In the genomic region with DNA sequence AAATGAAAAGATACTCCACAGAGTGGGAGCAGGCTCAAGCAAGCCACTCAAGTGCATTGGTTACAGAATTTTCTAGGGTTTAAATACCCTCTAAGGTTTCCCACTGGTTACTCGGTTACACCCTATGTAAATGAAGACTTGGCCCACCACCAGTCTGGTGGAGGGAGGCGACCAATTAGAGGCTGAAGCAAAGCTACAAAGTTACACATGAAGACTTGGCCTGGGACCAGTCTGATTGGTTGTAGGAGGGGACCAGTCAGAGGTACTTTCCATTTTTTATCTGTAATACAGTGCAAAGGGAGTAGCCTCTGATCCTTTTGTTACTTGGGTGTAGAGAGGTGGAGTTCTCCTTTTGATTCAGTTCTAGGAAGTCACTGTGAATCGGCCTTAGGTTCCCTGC, we compare ENCODE assay signal across 24 cellular contexts. TPM values are rescaled to one million over a fixed set of nuclear protein-coding genes. Genes with fewer than 3 reads are reported as not detected.
"Had no signal": no experiment of that assay in that cellular context is flagged by ENCODE, and none has a peak within 500 bp of the region (broad histone marks: within the 10 kb centered on the region; RNA-seq: fewer than 3 reads in every experiment).

No MANE protein-coding gene starts in this region.

- H3K27me3 ChIP-seq: esophagus muscularis mucosa, neutrophil, spleen, transverse colon had no signal

- H3K36me3 ChIP-seq: esophagus muscularis mucosa, left ventricle myocardium inferior, lower lobe of right lung, neutrophil, spleen, thoracic aorta, transverse colon had no signal

- H3K4me1 Mint-ChIP-seq: immature natural killer cell; naive B cell; nephron progenitor cell; stimulated activated memory B cell treated with anti-CD40 and anti-IgM and Interleukin-4, amounts not matched to agents 10 μg/mL and 1 μg/mL and 100 μg/mL, for 72 hours; stimulated activated naive CD8-positive, alpha-beta T cell treated with anti-CD3 and anti-CD28 coated beads, Interleukin-15, amount 100 ng/mL, for 72 hours had no signal

- H3K4me3 ChIP-seq: esophagus muscularis mucosa, left ventricle myocardium inferior, lower lobe of right lung, psoas muscle, spleen, thoracic aorta, transverse colon had no signal

- H3K4me3 Mint-ChIP-seq: dendritic cell treated with granulocyte-macrophage colony-stimulating factor and Interleukin-4, amounts not matched to agents 40 ng/mL and 50 ng/mL, for 4 days; effector memory CD8-positive, alpha-beta T cell; immature natural killer cell; naive B cell; nephron progenitor cell; stimulated activated memory B cell treated with anti-CD40 and anti-IgM and Interleukin-4, amounts not matched to agents 10 μg/mL and 1 μg/mL and 100 μg/mL, for 72 hours; stimulated activated naive CD8-positive, alpha-beta T cell treated with anti-CD3 and anti-CD28 coated beads, Interleukin-15, amount 100 ng/mL, for 72 hours had no signal

- H3K27ac ChIP-seq: epithelial cell of prostate, esophagus muscularis mucosa, left ventricle myocardium inferior, lower lobe of right lung, neutrophil, psoas muscle, spleen, thoracic aorta, transverse colon had no signal

- ATAC-seq: effector memory CD8-positive, alpha-beta T cell; lower lobe of right lung; psoas muscle; sciatic nerve; stimulated activated memory B cell treated with anti-CD40 and anti-IgM and Interleukin-4, amounts not matched to agents 10 μg/mL and 1 μg/mL and 100 μg/mL, for 72 hours; stimulated activated naive CD8-positive, alpha-beta T cell treated with anti-CD3 and anti-CD28 coated beads, Interleukin-15, amount 100 ng/mL, for 72 hours had no signal

- FAIRE-seq: colon, keratinocyte had no signal

- H3K36me3 Mint-ChIP-seq: naive B cell; stimulated activated memory B cell treated with anti-CD40 and anti-IgM and Interleukin-4, amounts not matched to agents 10 μg/mL and 1 μg/mL and 100 μg/mL, for 72 hours had no signal

- H3K9me3 Mint-ChIP-seq: dendritic cell treated with granulocyte-macrophage colony-stimulating factor and Interleukin-4, amounts not matched to agents 40 ng/mL and 50 ng/mL, for 4 days; effector memory CD8-positive, alpha-beta T cell; immature natural killer cell; naive B cell; nephron progenitor cell; stimulated activated memory B cell treated with anti-CD40 and anti-IgM and Interleukin-4, amounts not matched to agents 10 μg/mL and 1 μg/mL and 100 μg/mL, for 72 hours; stimulated activated naive CD8-positive, alpha-beta T cell treated with anti-CD3 and anti-CD28 coated beads, Interleukin-15, amount 100 ng/mL, for 72 hours had no signal

- H3K27ac Mint-ChIP-seq: dendritic cell treated with granulocyte-macrophage colony-stimulating factor and Interleukin-4, amounts not matched to agents 40 ng/mL and 50 ng/mL, for 4 days; effector memory CD8-positive, alpha-beta T cell; immature natural killer cell; naive B cell; nephron progenitor cell; stimulated activated memory B cell treated with anti-CD40 and anti-IgM and Interleukin-4, amounts not matched to agents 10 μg/mL and 1 μg/mL and 100 μg/mL, for 72 hours; stimulated activated naive CD8-positive, alpha-beta T cell treated with anti-CD3 and anti-CD28 coated beads, Interleukin-15, amount 100 ng/mL, for 72 hours had no signal

- DNase-seq: effector memory CD8-positive, alpha-beta T cell; immature natural killer cell; left ventricle myocardium inferior; lower lobe of right lung; mesendoderm; naive B cell; nephron progenitor cell; psoas muscle; retina; spleen; stimulated activated CD4-positive, alpha-beta T cell treated with anti-CD3 and anti-CD28 coated beads, Interleukin-15, amount 100 ng/mL, for 24 hours; stimulated activated CD4-positive, alpha-beta T cell treated with anti-CD3 and anti-CD28 coated beads, Interleukin-1b, Interleukin-23, amount 100 ng/mL, for 48 hours; stimulated activated CD4-positive, alpha-beta T cell treated with anti-CD3 and anti-CD28 coated beads, Interleukin-4, amount 100 ng/mL, for 24 hours; stimulated activated naive CD8-positive, alpha-beta T cell treated with anti-CD3 and anti-CD28 coated beads, Interleukin-15, amount 100 ng/mL, for 72 hours; transverse colon had no signal

- H3K27me3 Mint-ChIP-seq: dendritic cell treated with granulocyte-macrophage colony-stimulating factor and Interleukin-4, amounts not matched to agents 40 ng/mL and 50 ng/mL, for 4 days; effector memory CD8-positive, alpha-beta T cell; naive B cell; stimulated activated memory B cell treated with anti-CD40 and anti-IgM and Interleukin-4, amounts not matched to agents 10 μg/mL and 1 μg/mL and 100 μg/mL, for 72 hours; stimulated activated naive CD8-positive, alpha-beta T cell treated with anti-CD3 and anti-CD28 coated beads, Interleukin-15, amount 100 ng/mL, for 72 hours had no signal

- H3K4me1 ChIP-seq: esophagus muscularis mucosa, left ventricle myocardium inferior, lower lobe of right lung, psoas muscle, spleen, transverse colon had no signal

- H3K9me3 ChIP-seq: esophagus muscularis mucosa, left ventricle myocardium inferior, lower lobe of right lung, neutrophil, psoas muscle, spleen, thoracic aorta, transverse colon had no signal

RNA-seq across cellular contexts. Expression of gene SRSF12, which starts 7.6 kb away (rescaled TPM):
- total RNA-seq: left ventricle myocardium inferior, lower lobe of right lung, transverse colon had no signal
